ENCODE assay signal across 26 cellular contexts in genomic region chr2:22843919-22844537, GRCh38.
"Had no signal": no experiment of that assay in that cellular context is flagged by ENCODE, and none has a peak within 500 bp of the region (broad histone marks: within the 10 kb centered on the region; RNA-seq: fewer than 3 reads in every experiment).

No MANE protein-coding gene starts in this region.

- H3K4me3 ChIP-seq: adrenal gland, body of pancreas, colonic mucosa, gastrocnemius medialis, heart left ventricle had no signal

- H3K9me3 ChIP-seq: adrenal gland, body of pancreas, colonic mucosa, gastrocnemius medialis, heart left ventricle had no signal

- ATAC-seq: activated CD4-positive, alpha-beta T cell treated with anti-CD3 and anti-CD28 coated beads for 36 hours; activated CD8-positive, alpha-beta memory T cell treated with anti-CD3 and anti-CD28 coated beads, Interleukin-2, amount 10 ng/mL, durations not matched to agents 7 days and 5 days; activated CD8-positive, alpha-beta T cell treated with anti-CD3 and anti-CD28 coated beads, Interleukin-2, amount 10 ng/mL, durations not matched to agents 7 days and 5 days; activated naive CD8-positive, alpha-beta T cell treated with anti-CD3 and anti-CD28 coated beads, Interleukin-2, amount 50 U/mL, for 24 hours; body of pancreas; esophagus mucosa; gastrocnemius medialis; heart left ventricle had no signal

- H3K4me1 ChIP-seq: adrenal gland, colonic mucosa, gastrocnemius medialis, heart left ventricle had no signal

- H3K27me3 ChIP-seq: adrenal gland, body of pancreas, colonic mucosa, gastrocnemius medialis had no signal

- H3K27ac ChIP-seq: adrenal gland, body of pancreas, colonic mucosa, gastrocnemius medialis, heart left ventricle had no signal

- H3K36me3 ChIP-seq: adrenal gland, colonic mucosa, gastrocnemius medialis, heart left ventricle had no signal

- DNase-seq: activated CD4-positive, alpha-beta memory T cell treated with anti-CD3 and anti-CD28 coated beads for 36 hours; activated CD4-positive, alpha-beta T cell treated with anti-CD3 and anti-CD28 coated beads for 36 hours; activated CD4-positive, CD25-positive, alpha-beta regulatory T cell; activated CD4-positive, CD25-positive, alpha-beta regulatory T cell treated with anti-CD3 and anti-CD28 coated beads, Interleukin-2, amount 50 U/mL, for 72 hours; activated CD8-positive, alpha-beta memory T cell treated with anti-CD3 and anti-CD28 coated beads, Interleukin-2, amount 10 ng/mL, durations not matched to agents 7 days and 5 days; activated CD8-positive, alpha-beta memory T cell treated with anti-CD3 and anti-CD28 coated beads, Interleukin-2, amount 50 U/mL, for 4 hours; activated CD8-positive, alpha-beta T cell treated with anti-CD3 and anti-CD28 coated beads, Interleukin-2, amount 10 ng/mL, durations not matched to agents 7 days and 5 days; activated effector memory CD4-positive, alpha-beta T cell treated with anti-CD3 and anti-CD28 coated beads, Interleukin-2, amount 50 U/mL, for 16 hours; activated naive CD4-positive, alpha-beta T cell treated with anti-CD3 and anti-CD28 coated beads for 36 hours; activated naive CD8-positive, alpha-beta T cell treated with anti-CD3 and anti-CD28 coated beads for 36 hours; activated naive CD8-positive, alpha-beta T cell treated with anti-CD3 and anti-CD28 coated beads, Interleukin-2, amount 50 U/mL, for 24 hours; activated T-cell treated with anti-CD3 and anti-CD28 coated beads, Interleukin-2, amount 50 U/mL, for 1 hour; activated T-cell treated with anti-CD3 and anti-CD28 coated beads, Interleukin-2, amount 50 U/mL, for 48 hours; adrenal gland; amygdala; aorta; body of pancreas; caudate nucleus; colonic mucosa; effector CD8-positive, alpha-beta T cell; foreskin fibroblast; gastrocnemius medialis; glutamatergic neuron; heart left ventricle; T-helper 2 cell had no signal
